Comparison of ENCODE assay signal across 23 cellular contexts in genomic region chr6:18920701-18921100, GRCh38.
"Had no signal": no experiment of that assay in that cellular context is flagged by ENCODE, and none has a peak within 500 bp of the region (broad histone marks: within the 10 kb centered on the region; RNA-seq: fewer than 3 reads in every experiment).

No MANE protein-coding gene starts in this region.

- H3K4me3 ChIP-seq: colonic mucosa, heart left ventricle, mucosa of descending colon, psoas muscle, spleen, stomach, thoracic aorta, transverse colon had no signal

- H3K4me1 ChIP-seq: colonic mucosa, heart left ventricle, parathyroid adenoma, psoas muscle, spleen, stomach, transverse colon had no signal

- H3K4me3 Mint-ChIP-seq: naive thymus-derived CD8-positive, alpha-beta T cell had no signal

- H3K36me3 ChIP-seq: colonic mucosa, heart left ventricle, spleen, stomach, thoracic aorta, transverse colon had no signal

- H3K9ac ChIP-seq: parathyroid adenoma had no signal

- H3K4me1 Mint-ChIP-seq: naive thymus-derived CD8-positive, alpha-beta T cell had no signal

- H3K9me3 ChIP-seq: colonic mucosa, heart left ventricle, mucosa of descending colon, psoas muscle, spleen, stomach, thoracic aorta, transverse colon had no signal

- H3K36me3 Mint-ChIP-seq: naive thymus-derived CD8-positive, alpha-beta T cell had no signal

- H2AFZ ChIP-seq: parathyroid adenoma had no signal

- H3K27ac ChIP-seq: colonic mucosa, heart left ventricle, parathyroid adenoma, psoas muscle, spleen, stomach, thoracic aorta, transverse colon had no signal

- H3K27me3 ChIP-seq: colonic mucosa, heart left ventricle, spleen, stomach, transverse colon had no signal

- H3K79me2 ChIP-seq: parathyroid adenoma had no signal

- H3K27ac Mint-ChIP-seq: naive thymus-derived CD8-positive, alpha-beta T cell had no signal

- DNase-seq: colonic mucosa; dermis blood vessel endothelial cell; effector CD4-positive, alpha-beta T cell; heart left ventricle; hippocampal formation; kidney glomerular epithelial cell; mucosa of descending colon; naive thymus-derived CD8-positive, alpha-beta T cell; nucleus accumbens; psoas muscle; retina; spleen; stimulated activated CD4-positive, alpha-beta T cell treated with anti-CD3 and anti-CD28 coated beads, Interleukin-15, amount 100 ng/mL, for 24 hours; stimulated activated CD4-positive, alpha-beta T cell treated with anti-CD3 and anti-CD28 coated beads, Interleukin-1b, Interleukin-23, amount 100 ng/mL, for 48 hours; stimulated activated CD4-positive, alpha-beta T cell treated with anti-CD3 and anti-CD28 coated beads, Interleukin-4, amount 100 ng/mL, for 4 hours; stimulated activated naive CD4-positive, alpha-beta T cell; stomach; substantia nigra; transverse colon had no signal

- H3K27me3 Mint-ChIP-seq: naive thymus-derived CD8-positive, alpha-beta T cell had no signal

- FAIRE-seq: frontal cortex, islet of Langerhans had no signal
